8 cellular contexts compared by ENCODE assay signal in genomic region chr17:72030067-72030899, GRCh38.
DNase-seq lines count a peak whose midpoint lies in the region; ATAC-seq and TF ChIP-seq lines count a peak whose summit lies in the region.

No MANE protein-coding gene starts in this region.

- H2BK5ac ChIP-seq in mesendoderm (ENCODE audit: low read length): peak overlapping the region; percentile 79

- no peaks in the 10 kb centered on the region for H3K9me3 Mint-ChIP-seq in endodermal cell

- TF ChIP-seq CTCF in endodermal cell (conservative IDR thresholded peaks at IDR 0.05) (peak; percentile 77), testis (IDR thresholded peaks at IDR 0.05) (peak in 1 of 3 experiments; percentile 40)

- H3K4me1 ChIP-seq in endodermal cell (ENCODE audit: control insufficient read depth, insufficient read depth, low read length) (no peaks in the 10 kb centered on the region), mesendoderm (ENCODE audit: control insufficient read depth, low read depth, low read length) (peaks cover 7% of the 10 kb centered on the region), testis (peaks cover 16% of the 10 kb centered on the region)

- peak overlapping the region; percentile 39 for H3K4me2 ChIP-seq in mesendoderm (ENCODE audit: low read length)

- H3K4me3 Mint-ChIP-seq in endodermal cell: peak overlapping the region; percentile 67

- H4K8ac ChIP-seq in mesendoderm (ENCODE audit: low read depth, low read length): no peak overlapping the region

- WGBS in endodermal cell (ENCODE audit: insufficient coverage in 1 of 2, insufficient read length in 1 of 2), 2 experiments: 0 to 8% methylated on average over 4 to 22 of the region's 22 CpGs
- no CpG with 5 or more reads among the region's 22 CpGs for WGBS in mesendoderm (ENCODE audit: extremely low coverage, insufficient coverage, low lambda C conversion rate)
- 3% methylated on average over 22 of the region's 22 CpGs for WGBS in testis, 2 donors

- H3K23ac ChIP-seq in mesendoderm (ENCODE audit: low read length): no peak overlapping the region

- peak; percentile 75 for ATAC-seq in GM19463 (IDR thresholded peaks at IDR 0.05; ENCODE audit: unreplicated experiment)
- ATAC-seq in HG03520 (IDR thresholded peaks at IDR 0.05; ENCODE audit: unreplicated experiment): peak; percentile 76

- H3K4me3 ChIP-seq in endodermal cell (ENCODE audit: low read length): peak overlapping the region; percentile 88
- peak overlapping the region; percentile 17 for H3K4me3 ChIP-seq in mesendoderm (ENCODE audit: low read length)
- peak overlapping the region; percentile 49 to 53 for H3K4me3 ChIP-seq in testis

- H3K9me3 ChIP-seq in endodermal cell (ENCODE audit: control insufficient read depth, low read length): peaks cover 2% of the 10 kb centered on the region
- no peaks in the 10 kb centered on the region for H3K9me3 ChIP-seq in testis

- H2BK15ac ChIP-seq in mesendoderm (replicated peaks; ENCODE audit: low read depth): no peak overlapping the region

- H4K5ac ChIP-seq in mesendoderm (ENCODE audit: low read length): no peak overlapping the region

- H3K27ac ChIP-seq in endodermal cell (ENCODE audit: low read depth, low read length) (peak overlapping the region; percentile 67), mesendoderm (ENCODE audit: low read depth, low read length) (peak overlapping the region; percentile 80), testis (peak overlapping the region; percentile 53 to 67)

- TF ChIP-seq POLR2A in testis (IDR thresholded peaks at IDR 0.05): no peak

- H3K9ac ChIP-seq in endodermal cell (ENCODE audit: extremely low read depth, low read length, poor library complexity, severe bottlenecking): peak overlapping the region; percentile 36
- peak overlapping the region; percentile 56 for H3K9ac ChIP-seq in mesendoderm (ENCODE audit: low read length)

- H3K56ac ChIP-seq in mesendoderm (ENCODE audit: low read length): peak overlapping the region; percentile 90

- peak overlapping the region; percentile 30 for H3K18ac ChIP-seq in mesendoderm (ENCODE audit: low read length)

- peak overlapping the region; percentile 78 for H3K27ac Mint-ChIP-seq in endodermal cell

- no peaks in the 10 kb centered on the region for H3K36me3 Mint-ChIP-seq in endodermal cell (ENCODE audit: low read depth)

- peak; percentile 87 for DNase-seq in ELR (ENCODE audit: low read depth)
- peak; percentile 1 for DNase-seq in T follicular helper cell (ENCODE audit: low read depth)
- peak; percentile 97 for DNase-seq in endodermal cell
- DNase-seq in mesendoderm: peak; percentile 97
- DNase-seq in testis: peak; percentile 70
- DNase-seq in stimulated activated naive CD4-positive, alpha-beta T cell (lab: John Stamatoyannopoulos, UW): no peak

- H3K27me3 ChIP-seq in endodermal cell (ENCODE audit: control insufficient read depth, insufficient read depth, low read length, poor library complexity, severe bottlenecking) (no peaks in the 10 kb centered on the region), mesendoderm (ENCODE audit: insufficient read depth, low read length, poor library complexity) (no peaks in the 10 kb centered on the region), testis (no peaks in the 10 kb centered on the region)

- H2AK5ac ChIP-seq in mesendoderm (ENCODE audit: low read length): no peak overlapping the region

- H3K79me2 ChIP-seq in mesendoderm (ENCODE audit: control insufficient read depth, insufficient read depth, low read length): no peaks in the 10 kb centered on the region

- peaks cover 13% of the 10 kb centered on the region for H3K4me1 Mint-ChIP-seq in endodermal cell

- H3K4ac ChIP-seq in mesendoderm (ENCODE audit: low read depth, low read length): peak overlapping the region; percentile 25

- no peaks in the 10 kb centered on the region for H3K36me3 ChIP-seq in endodermal cell (ENCODE audit: control insufficient read depth, insufficient read depth, low read length)
- no peaks in the 10 kb centered on the region for H3K36me3 ChIP-seq in mesendoderm (ENCODE audit: control insufficient read depth, insufficient read depth, low read length)
- no peaks in the 10 kb centered on the region for H3K36me3 ChIP-seq in testis (ENCODE audit: low read depth, missing control alignments)

- no peaks in the 10 kb centered on the region for H3K79me1 ChIP-seq in mesendoderm (ENCODE audit: low read length)

- intact Hi-C loops in testis (cut with DNase I; ENCODE audit: low total_unique reads): no loop called here

- no peak overlapping the region for H2BK120ac ChIP-seq in mesendoderm (ENCODE audit: low read depth, low read length)

- H3K27me3 Mint-ChIP-seq in endodermal cell (ENCODE audit: insufficient read depth): peaks cover 3% of the 10 kb centered on the region

Comparison
In these comparisons a context has a peak if more than half of its experiments do, and no peak if none do; other contexts are left out.
1. DNase-seq: peak in ELR (single experiment), T follicular helper cell (single experiment), endodermal cell (single experiment), mesendoderm (single experiment) and testis (single experiment); none in stimulated activated naive CD4-positive, alpha-beta T cell (0 of 6).
2. H3K4me3 ChIP-seq: peak in every context shown above with its lines; median percentile 88 in endodermal cell; 51 in testis; 17 in mesendoderm.
3. Peak in every context shown above with its lines, with median percentiles within 50 percentile points of each other: H3K27ac ChIP-seq.